ENCODE assay signal across 20 cellular contexts in genomic region chrX:7214251-7214650, GRCh38.
"Had no signal": no experiment of that assay in that cellular context is flagged by ENCODE, and none has a peak within 500 bp of the region (broad histone marks: within the 10 kb centered on the region; RNA-seq: fewer than 3 reads in every experiment).

No MANE protein-coding gene starts in this region.

- FAIRE-seq: endometrium, small intestine had no signal

- H3K4me3 Mint-ChIP-seq: activated CD4-positive, alpha-beta T cell treated with anti-CD3 and anti-CD28 coated beads, Interleukin-2, amount 10 ng/mL, durations not matched to agents 7 days and 5 days; activated naive CD8-positive, alpha-beta T cell treated with anti-CD3 and anti-CD28 coated beads for 36 hours; brain; natural killer cell had no signal

- H3K27me3 Mint-ChIP-seq: activated CD4-positive, alpha-beta T cell treated with anti-CD3 and anti-CD28 coated beads, Interleukin-2, amount 10 ng/mL, durations not matched to agents 7 days and 5 days; activated naive CD8-positive, alpha-beta T cell treated with anti-CD3 and anti-CD28 coated beads for 36 hours; brain had no signal

- H3K4me1 ChIP-seq: colonic mucosa, tibial artery, vagina had no signal

- H3K27me3 ChIP-seq: colonic mucosa, tibial artery, vagina had no signal

- H3K4me3 ChIP-seq: colonic mucosa, tibial artery, vagina had no signal

- H3K9me3 Mint-ChIP-seq: activated naive CD8-positive, alpha-beta T cell treated with anti-CD3 and anti-CD28 coated beads for 36 hours; natural killer cell had no signal

- H3K36me3 Mint-ChIP-seq: activated naive CD8-positive, alpha-beta T cell treated with anti-CD3 and anti-CD28 coated beads for 36 hours; brain; natural killer cell had no signal

- H3K4me1 Mint-ChIP-seq: activated CD4-positive, alpha-beta T cell treated with anti-CD3 and anti-CD28 coated beads, Interleukin-2, amount 10 ng/mL, durations not matched to agents 7 days and 5 days; activated naive CD8-positive, alpha-beta T cell treated with anti-CD3 and anti-CD28 coated beads for 36 hours had no signal

- ATAC-seq: esophagus mucosa, natural killer cell had no signal

- DNase-seq: activated CD4-positive, alpha-beta T cell treated with anti-CD3 and anti-CD28 coated beads, Interleukin-2, amount 10 ng/mL, durations not matched to agents 7 days and 5 days; activated CD8-positive, alpha-beta memory T cell treated with anti-CD3 and anti-CD28 coated beads, Interleukin-2, amount 50 U/mL, for 48 hours; activated naive CD8-positive, alpha-beta T cell treated with anti-CD3 and anti-CD28 coated beads for 36 hours; amygdala; central memory CD4-positive, alpha-beta T cell; colonic mucosa; glutamatergic neuron; hypothalamus; mesendoderm; natural killer cell; nucleus accumbens; posterior cingulate gyrus; small intestine; stimulated activated CD4-positive, alpha-beta T cell treated with anti-CD3 and anti-CD28 coated beads, Interleukin-4, amount 100 ng/mL, for 24 hours; stimulated activated naive CD4-positive, alpha-beta T cell; tibial artery had no signal

- H3K36me3 ChIP-seq: colonic mucosa, tibial artery, vagina had no signal

- H3K27ac Mint-ChIP-seq: activated CD4-positive, alpha-beta T cell treated with anti-CD3 and anti-CD28 coated beads, Interleukin-2, amount 10 ng/mL, durations not matched to agents 7 days and 5 days; activated naive CD8-positive, alpha-beta T cell treated with anti-CD3 and anti-CD28 coated beads for 36 hours; brain; natural killer cell had no signal

- H3K9me3 ChIP-seq: colonic mucosa, tibial artery, vagina had no signal

- H3K27ac ChIP-seq: colonic mucosa, tibial artery, vagina had no signal
